In genomic region chr9:97312101-97312500, GRCh38 we compare ENCODE assay signal across 29 cellular contexts.
"Had no signal": no experiment of that assay in that cellular context is flagged by ENCODE, and none has a peak within 500 bp of the region (broad histone marks: within the 10 kb centered on the region; RNA-seq: fewer than 3 reads in every experiment).

No MANE protein-coding gene starts in this region.

- H3K27ac Mint-ChIP-seq: immature natural killer cell; mesothelial cell of epicardium; naive B cell; natural killer cell; nephron progenitor cell; neural progenitor cell; progenitor cell of endocrine pancreas; stimulated activated naive B cell treated with anti-CD40 and anti-IgM and Interleukin-4, amounts not matched to agents 10 μg/mL and 1 μg/mL and 100 μg/mL, for 72 hours had no signal

- H3K27ac ChIP-seq: left lung, neural progenitor cell, neutrophil, ovary, skin epidermis, stomach, testis, transverse colon, uterus had no signal

- H3K4me1 ChIP-seq: left lung, neural progenitor cell had no signal

- H3K9me3 Mint-ChIP-seq: immature natural killer cell; mesothelial cell of epicardium; naive B cell; natural killer cell; nephron progenitor cell; neural progenitor cell; stimulated activated naive B cell treated with anti-CD40 and anti-IgM and Interleukin-4, amounts not matched to agents 10 μg/mL and 1 μg/mL and 100 μg/mL, for 72 hours had no signal

- H3K27me3 Mint-ChIP-seq: progenitor cell of endocrine pancreas had no signal

- H2AFZ ChIP-seq: neural progenitor cell had no signal

- H3K9me3 ChIP-seq: left lung, neutrophil, ovary, stomach, testis, thyroid gland, transverse colon, uterus had no signal

- H3K4me3 ChIP-seq: left lung, lung, neural progenitor cell, ovary, skin epidermis, stomach, testis, thyroid gland, transverse colon, uterus had no signal

- H3K4me1 Mint-ChIP-seq: immature natural killer cell; mesothelial cell of epicardium; naive B cell; natural killer cell; nephron progenitor cell; stimulated activated naive B cell treated with anti-CD40 and anti-IgM and Interleukin-4, amounts not matched to agents 10 μg/mL and 1 μg/mL and 100 μg/mL, for 72 hours had no signal

- H3K27me3 ChIP-seq: left lung, neural progenitor cell, ovary, testis, thyroid gland, transverse colon, uterus had no signal

- H3K4me2 ChIP-seq: neural progenitor cell had no signal

- DNase-seq: hypothalamus; immature natural killer cell; left colon; left lung; mesendoderm; naive B cell; natural killer cell; nephron progenitor cell; occipital lobe; ovary; retina; right cardiac atrium; stimulated activated CD4-positive, alpha-beta T cell treated with anti-CD3 and anti-CD28 coated beads, Interleukin-12 subunit alpha, Interleukin-12 subunit beta, amount 100 ng/mL, for 4 hours; stimulated activated CD4-positive, alpha-beta T cell treated with anti-CD3 and anti-CD28 coated beads, Interleukin-15, amount 100 ng/mL, for 24 hours; stimulated activated CD4-positive, alpha-beta T cell treated with anti-CD3 and anti-CD28 coated beads, Interleukin-2, amount 100 ng/mL, for 24 hours; stimulated activated CD4-positive, alpha-beta T cell treated with anti-CD3 and anti-CD28 coated beads, Interleukin-4, amount 100 ng/mL, for 1 hour; stimulated activated naive B cell treated with anti-CD40 and anti-IgM and Interleukin-4, amounts not matched to agents 10 μg/mL and 1 μg/mL and 100 μg/mL, for 72 hours; stimulated activated naive CD8-positive, alpha-beta T cell treated with anti-CD3 and anti-CD28 coated beads, Interleukin-15, Interleukin-2, amounts not matched to agents 100 U/mL and 50 U/mL, for 24 hours; stomach; testis; transverse colon; uterus had no signal

- H3K9ac ChIP-seq: neural progenitor cell had no signal

- H3K4me3 Mint-ChIP-seq: immature natural killer cell; mesothelial cell of epicardium; naive B cell; natural killer cell; nephron progenitor cell; neural progenitor cell; stimulated activated naive B cell treated with anti-CD40 and anti-IgM and Interleukin-4, amounts not matched to agents 10 μg/mL and 1 μg/mL and 100 μg/mL, for 72 hours had no signal

- H3K36me3 ChIP-seq: neural progenitor cell, ovary, uterus had no signal
